In the genomic region with DNA sequence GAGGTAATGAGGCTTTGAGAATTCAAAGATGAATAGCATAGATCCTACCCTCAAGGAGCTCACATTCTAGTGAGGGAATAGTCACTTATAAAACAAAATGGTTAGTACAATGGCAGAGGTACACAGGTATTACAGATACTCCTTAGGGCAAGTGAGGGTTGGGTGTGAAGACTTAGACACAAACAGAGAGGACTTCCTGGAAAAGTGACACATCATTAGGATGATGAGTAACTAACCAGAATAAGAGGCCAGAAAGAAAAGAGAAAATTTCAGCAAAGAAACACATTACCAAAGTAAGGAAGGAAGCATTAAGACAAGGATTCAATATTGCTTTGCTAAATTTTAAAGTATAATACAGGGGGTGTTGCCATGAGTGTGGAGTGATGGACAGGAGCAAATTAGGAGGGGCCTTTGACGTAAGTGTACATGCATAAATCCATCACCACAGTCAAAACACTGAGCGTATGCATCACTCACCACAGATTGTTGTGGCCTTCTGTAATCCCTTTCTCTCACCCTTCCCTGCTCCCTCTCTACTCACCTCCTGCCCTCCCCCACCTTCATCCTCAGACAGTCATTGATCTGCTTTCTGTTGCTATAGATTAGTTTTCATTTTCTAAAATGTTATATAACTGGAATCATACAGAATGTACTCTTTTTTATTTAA, we compare ENCODE assay signal across 9 cellular contexts. TPM values are rescaled to one million over a fixed set of nuclear protein-coding genes. Genes with fewer than 3 reads are reported as not detected.
DNase-seq lines count a peak whose midpoint lies in the region; ATAC-seq, FAIRE-seq and TF ChIP-seq lines count a peak whose summit lies in the region.
"Had no signal": no experiment of that assay in that cellular context is flagged by ENCODE, and none has a peak within 500 bp of the region (broad histone marks: within the 10 kb centered on the region; RNA-seq: fewer than 3 reads in every experiment).

No MANE protein-coding gene starts in this region.

- H4K20me1 ChIP-seq in GM12878 (ENCODE audit: control insufficient read depth, insufficient read depth): peaks cover 6% of the 10 kb centered on the region; the same call in 1 of the 2 replicates

- H3K4me1 ChIP-seq in GM12878 (ENCODE audit: control insufficient read depth, insufficient read depth, low read length): peaks cover 22% of the 10 kb centered on the region
- peaks cover 0 to 5% (median 0%) of the 10 kb centered on the region in 4 donors for H3K4me1 ChIP-seq in upper lobe of left lung
- no peaks in the 10 kb centered on the region for H3K4me1 ChIP-seq in left ventricle myocardium inferior

- intact Hi-C loops in GM12878 (cut with micrococcal nuclease; ENCODE audit: unreplicated experiment): no loop called here
- intact Hi-C loops in left ventricle myocardium inferior (cut with micrococcal nuclease): no loop called here

- TF ChIP-seq POLR2A in GM12878 (IDR thresholded peaks at IDR 0.05; ENCODE audit: low read depth, low read length) (no peak), upper lobe of left lung (IDR thresholded peaks at IDR 0.05) (no peak)

- no peak overlapping the region for H2AFZ ChIP-seq in GM12878 (ENCODE audit: control insufficient read depth, low read depth, low read length)

- H3K36me3 ChIP-seq in GM12878 (ENCODE audit: control insufficient read depth in 2 of 2, insufficient read depth in 2 of 2, low read length in 1 of 2) (peaks cover 0 to 17% of the 10 kb centered on the region in 2 experiments; a peak in 2 of 4 replicates), upper lobe of left lung (no peaks in the 10 kb centered on the region), left ventricle myocardium inferior (no peaks in the 10 kb centered on the region), MG63 (no peaks in the 10 kb centered on the region)

- peak; percentile 71 for ATAC-seq in GM12878
- ATAC-seq in upper lobe of left lung (ENCODE audit: low FRiP score in 2 of 2): no peak

- H3K4me3 ChIP-seq in GM12878: peak overlapping the region; percentile 62
- H3K4me3 ChIP-seq in upper lobe of left lung: no peak overlapping the region
- H3K4me3 ChIP-seq in left ventricle myocardium inferior: no peak overlapping the region
- no peak overlapping the region for H3K4me3 ChIP-seq in MG63

- no TSS peak for BruUV-seq in GM12878 (replicated peaks; lab: Mats Ljungman, UMichigan)

- TF ChIP-seq EP300 in GM12878 (IDR thresholded peaks at IDR 0.05; ENCODE audit: borderline replicate concordance in 1 of 2, control insufficient read depth in 1 of 2, low read depth in 2 of 2, low read length in 2 of 2) (no peak), upper lobe of left lung (IDR thresholded peaks at IDR 0.05) (no peak)

- in situ Hi-C loops in GM12878 (cut with MboI): no loop called here

- SMC1A ChIA-PET in GM12878 (lab: Charles Lee; ENCODE audit: uncharacterized antibody, unreplicated experiment): interaction anchor here (1.3 kb wide), 1 partner anchor 10 kb away, joined by 4 read pairs; no protein-coding TSS in a partner anchor

- H3K9me3 ChIP-seq in GM12878 (replicated peaks; ENCODE audit: control insufficient read depth, insufficient read depth, low read length) (no peaks in the 10 kb centered on the region), upper lobe of left lung (no peaks in the 10 kb centered on the region), left ventricle myocardium inferior (replicated peaks) (no peaks in the 10 kb centered on the region), MG63 (no peaks in the 10 kb centered on the region)

- POLR2A ChIA-PET in GM12878 (lab: Charles Lee): interaction anchor here (0.7 to 2.1 kb wide), 2 partner anchors 10 to 15 kb away, joined by 3 to 11 read pairs; no protein-coding TSS in a partner anchor

- no peak overlapping the region for H3K9ac ChIP-seq in GM12878 (ENCODE audit: control insufficient read depth, insufficient read depth, low read length)

- H3K4me2 ChIP-seq in GM12878 (ENCODE audit: control insufficient read depth, insufficient read depth): peak overlapping the region; percentile 78

- WGBS in GM12878 (ENCODE audit: insufficient coverage, insufficient replicate concordance, low lambda C conversion rate, missing lambda C conversion rate): 6% methylated on average over 2 of the region's 2 CpGs
- 33 to 42% methylated on average over 2 of the region's 2 CpGs for WGBS in upper lobe of left lung, 2 donors

- TF ChIP-seq CTCF in GM12878 (IDR thresholded peaks at IDR 0.05 in 2 of 3, conservative IDR thresholded peaks at IDR 0.05 in 1 of 3; ENCODE audit: control insufficient read depth in 2 of 3, extremely low read depth in 1 of 3, insufficient read depth in 1 of 3, low read depth in 3 of 3, low read length in 3 of 3): no peak
- TF ChIP-seq CTCF in upper lobe of left lung (IDR thresholded peaks at IDR 0.05): no peak
- no peak for TF ChIP-seq CTCF in left ventricle myocardium inferior (IDR thresholded peaks at IDR 0.05; ENCODE audit: borderline replicate concordance)

- CTCF ChIA-PET in GM12878 (lab: Yijun Ruan, JAX): interaction anchor here (0.5 kb wide), 1 partner anchor 835 kb away, joined by 3 read pairs; no protein-coding TSS in a partner anchor

- no peak for TF ChIP-seq RAD21 in GM12878 (IDR thresholded peaks at IDR 0.05; ENCODE audit: insufficient read depth, low read depth, low read length)

- H3K79me2 ChIP-seq in GM12878 (ENCODE audit: control insufficient read depth, insufficient read depth, low read length): peaks cover 100% of the 10 kb centered on the region

- RAD21 ChIA-PET in GM12878 (lab: Charles Lee; ENCODE audit: unreplicated experiment): no interaction called here

- H3K27ac ChIP-seq in GM12878 (ENCODE audit: control insufficient read depth, insufficient read depth): peak overlapping the region; percentile 76
- peak overlapping the region in 3 of 4 donors; percentile 55 to 62 (median 57) for H3K27ac ChIP-seq in upper lobe of left lung
- no peak overlapping the region for H3K27ac ChIP-seq in left ventricle myocardium inferior (replicated peaks)

- no peaks in the 10 kb centered on the region for H3K27me3 ChIP-seq in GM12878 (replicated peaks in 1 of 2; ENCODE audit: control insufficient read depth in 2 of 2, insufficient read depth in 2 of 2, low read length in 1 of 2)
- H3K27me3 ChIP-seq in upper lobe of left lung: no peaks in the 10 kb centered on the region
- no peaks in the 10 kb centered on the region for H3K27me3 ChIP-seq in left ventricle myocardium inferior (ENCODE audit: low read depth)
- no peaks in the 10 kb centered on the region for H3K27me3 ChIP-seq in MG63

- FAIRE-seq in GM12878 (lab: Jason Lieb, UNC): no peak

- DNase-seq in activated gamma-delta T cell treated with Interleukin-2 at 50 U/mL for 16 hours (peak; percentile 33), activated gamma-delta T cell (lab: John Stamatoyannopoulos, UW) (no peak), RKO (ENCODE audit: low spot score) (peak; percentile 53), GM12878 (ENCODE audit: low read depth, low spot score) (no peak), upper lobe of left lung (no peak), left ventricle myocardium inferior (no peak), DMS53 (lab: John Stamatoyannopoulos, UW) (no peak), MG63 (no peak)
- DNase-seq: NCI-H345 had no signal

TF ChIP-seq in GM12878, 131 proteins besides CTCF, POLR2A, EP300 and RAD21 (continues in another document):
- TF ChIP-seq HDAC2 (IDR thresholded peaks at IDR 0.05): no peak
- no peak for TF ChIP-seq BRCA1 (IDR thresholded peaks at IDR 0.05; ENCODE audit: low read depth, low read length)
- peak; percentile 54; the same call in 1 of the 2 replicates for TF ChIP-seq POLR2AphosphoS5 (IDR thresholded peaks at IDR 0.05; ENCODE audit: low read length)
- no peak for TF ChIP-seq NR2C1 (IDR thresholded peaks at IDR 0.05)
- no peak for TF ChIP-seq BACH1 (IDR thresholded peaks at IDR 0.05; ENCODE audit: borderline replicate concordance)

RNA-seq across cellular contexts. Expression of gene CD53, which starts 7.9 kb away (rescaled TPM):
- total RNA-seq in GM12878 (2013; cell fraction: nucleolus; rRNA removed): 862 and 874 TPM in 2 replicates
- total RNA-seq in GM12878 (2014; rRNA removed): 496 and 596 TPM in 2 replicates
- 486 and 494 TPM in 2 replicates for total RNA-seq in GM12878 (2014; rRNA removed; fragmentation: Illumina TruSeq; extraction: Trizol)
- 350 and 358 TPM in 2 replicates for total RNA-seq in GM12878 (2021)
- 487 TPM for polyA plus RNA-seq in GM12878 (2011; ENCODE audit: low read depth)
- 1,389 and 1,504 TPM in 2 replicates for polyA plus RNA-seq in GM12878 (2011; rRNA removed)
- polyA plus RNA-seq in GM12878 (2011; cell fraction: cytosol; rRNA removed): 1,163 and 1,224 TPM in 2 replicates
- polyA plus RNA-seq in GM12878 (2011; cell fraction: nucleus; rRNA removed): 767 and 909 TPM in 2 replicates
- polyA plus RNA-seq in GM12878 (2012): 427 and 537 TPM in 2 replicates
- polyA plus RNA-seq in GM12878 (2014; fragmentation: Illumina TruSeq; extraction: Trizol): 647 and 743 TPM in 2 replicates
- 100 to 1,000 TPM; 698 to 917 TPM for polyA plus RNA-seq in GM12878 (2014; fragmentation: Nextera tagmentation; extraction: Ambion mirVana)
- polyA plus RNA-seq in GM12878 (2014; rRNA removed): 486 and 579 TPM in 2 replicates
- 100 to 1,000 TPM; 393 to 399 TPM for polyA plus RNA-seq in GM12878 (2016; fragmentation: Nextera tagmentation; extraction: Ambion mirVana)
- polyA minus RNA-seq in GM12878 (2011; rRNA and poly(A)+ RNA removed): 1,122 and 1,341 TPM in 2 replicates
- 158 and 198 TPM in 2 replicates for polyA minus RNA-seq in GM12878 (2011; cell fraction: cytosol; rRNA and poly(A)+ RNA removed)
- polyA minus RNA-seq in GM12878 (2011; cell fraction: nucleus; rRNA and poly(A)+ RNA removed): 173 and 197 TPM in 2 replicates
- 100 to 1,000 TPM in 4 of 6 donors, 10 to 100 TPM in 2; 80.7 to 181 (median 129) TPM for total RNA-seq in upper lobe of left lung
- 7.5 TPM for total RNA-seq in left ventricle myocardium inferior
- total RNA-seq in MG63 (2014; rRNA removed; shearing (Covaris generic); ENCODE audit: low replicate concordance): not detected in 2 replicates

Comparison
In these comparisons a context has a peak if more than half of its experiments do, and no peak if none do; other contexts are left out.
1. DNase-seq: peak in activated gamma-delta T cell treated with Interleukin-2 at 50 U/mL for 16 hours (single experiment) and RKO (single experiment); none in activated gamma-delta T cell (single experiment), GM12878 (single experiment), upper lobe of left lung (0 of 2), left ventricle myocardium inferior (single experiment), DMS53 (single experiment) and MG63 (single experiment).